8 cellular contexts compared by ENCODE assay signal in genomic region chr11:23021287-23021863, GRCh38.
A peak's percentile ranks its signal among the peaks of the same experiment; 100 is the strongest.
DNase-seq lines count a peak whose midpoint lies in the region; ATAC-seq and TF ChIP-seq lines count a peak whose summit lies in the region.

No MANE protein-coding gene starts in this region.

- H2AFZ ChIP-seq in osteoblast (ENCODE audit: low read length), result no peak overlapping the region

- H3K27ac ChIP-seq in 22Rv1 (no peak overlapping the region), osteoblast (ENCODE audit: low read depth, low read length) (no peak overlapping the region)

- TF ChIP-seq CTCF in 22Rv1 (IDR thresholded peaks at IDR 0.05) (peak; percentile 80), GM12864 (IDR thresholded peaks at IDR 0.05; ENCODE audit: low read depth, low read length, missing control alignments) (peak; percentile 54), epithelial cell of proximal tubule (conservative IDR thresholded peaks at IDR 0.05; ENCODE audit: low read depth, low read length) (peak; percentile 85), osteoblast (IDR thresholded peaks at IDR 0.05; ENCODE audit: extremely low read depth, low read depth, low read length) (peak; percentile 42)

- H3K4me2 ChIP-seq in osteoblast (ENCODE audit: insufficient read depth, low read length), result no peak overlapping the region

- no peaks in the 10 kb centered on the region for H3K27me3 ChIP-seq in osteoblast (ENCODE audit: insufficient read depth, low read length)

- H3K36me3 ChIP-seq in osteoblast (ENCODE audit: insufficient read depth, low read length), result no peaks in the 10 kb centered on the region

- H4K20me1 ChIP-seq in osteoblast (ENCODE audit: insufficient read depth, low read length), result no peaks in the 10 kb centered on the region

- H3K79me2 ChIP-seq in osteoblast (ENCODE audit: insufficient read depth, low read length), result no peaks in the 10 kb centered on the region

- no peaks in the 10 kb centered on the region for H3K4me1 ChIP-seq in osteoblast (ENCODE audit: insufficient read depth, low read length)

- H3K4me3 ChIP-seq in GM12864 (ENCODE audit: low read depth, low read length) (no peak overlapping the region), epithelial cell of proximal tubule (ENCODE audit: low read depth, low read length) (no peak overlapping the region), osteoblast (ENCODE audit: insufficient read depth, low read length) (no peak overlapping the region)

- peak; percentile 65 for ATAC-seq in HG02623 (IDR thresholded peaks at IDR 0.05; ENCODE audit: unreplicated experiment)

- no peak for DNase-seq in GM12864 (ENCODE audit: low read depth)
- peak; percentile 60 for DNase-seq in NCI-H345 treated with DMSO at 0.1 percent for 48 hours (lab: John Stamatoyannopoulos, UW; ENCODE audit: unreplicated experiment)
- DNase-seq in epithelial cell of proximal tubule (ENCODE audit: low read depth), result no peak
- peak; percentile 50 for DNase-seq in osteoblast (ENCODE audit: insufficient read length, low spot score, missing footprints)
- no peak for DNase-seq in GOT3 (lab: John Stamatoyannopoulos, UW)
- no peak for DNase-seq in T-helper 9 cell

- no peaks in the 10 kb centered on the region for H3K9me3 ChIP-seq in osteoblast (ENCODE audit: low read depth, low read length)

Comparison
In these comparisons a context has a peak if more than half of its experiments do, and no peak if none do; other contexts are left out.
1. DNase-seq: peak in NCI-H345 treated with DMSO at 0.1 percent for 48 hours (single experiment) and osteoblast (single experiment); none in GM12864 (single experiment), epithelial cell of proximal tubule (single experiment), GOT3 (single experiment) and T-helper 9 cell (single experiment).
2. Peak in every context shown above with its lines, with median percentiles within 50 percentile points of each other: CTCF ChIP-seq.